Comparison of ENCODE assay signal across 22 cellular contexts in genomic region chr17:1290676-1291075, GRCh38. TPM values are rescaled to one million over a fixed set of nuclear protein-coding genes. Genes with fewer than 3 reads are reported as not detected.
"Had no signal": no experiment of that assay in that cellular context is flagged by ENCODE, and none has a peak within 500 bp of the region (broad histone marks: within the 10 kb centered on the region; RNA-seq: fewer than 3 reads in every experiment).

No MANE protein-coding gene starts in this region.

- H3K9me3 ChIP-seq: SJSA1 had no signal

- H3K36me3 ChIP-seq: SJSA1 had no signal

- H3K4me1 ChIP-seq: SJSA1 had no signal

- DNase-seq: IMR-90, Kasumi-1, MM.1S, NCI-H1092 treated with DMSO at 0.1 percent for 48 hours, NCI-H1436, NCI-H187, NCI-H2029, NCI-H2081 treated with DMSO at 0.1 percent for 48 hours, NCI-H2171, NCI-H226, NCI-H446, NCI-H510A, NCI-H524 treated with DMSO at 0.1 percent for 48 hours, NCI-H69, NCI-H774, Right ventricle myocardium superior, RPMI8226, SIG-M5 had no signal

- H3K27me3 ChIP-seq: SJSA1 had no signal

- H3K4me3 ChIP-seq: SJSA1, SK-N-MC had no signal

RNA-seq across cellular contexts. Expression of gene TRARG1, which starts 11.2 kb away (rescaled TPM):
- total RNA-seq: HT-29, IMR-90, M059J, SJSA1 had no signal

RNA-seq across cellular contexts. Expression of gene BHLHA9, which starts 20.4 kb away (rescaled TPM):
- total RNA-seq: HT-29, IMR-90, M059J, Right ventricle myocardium superior, SJSA1 had no signal
